ENCODE assay signal across 18 cellular contexts in the genomic region with DNA sequence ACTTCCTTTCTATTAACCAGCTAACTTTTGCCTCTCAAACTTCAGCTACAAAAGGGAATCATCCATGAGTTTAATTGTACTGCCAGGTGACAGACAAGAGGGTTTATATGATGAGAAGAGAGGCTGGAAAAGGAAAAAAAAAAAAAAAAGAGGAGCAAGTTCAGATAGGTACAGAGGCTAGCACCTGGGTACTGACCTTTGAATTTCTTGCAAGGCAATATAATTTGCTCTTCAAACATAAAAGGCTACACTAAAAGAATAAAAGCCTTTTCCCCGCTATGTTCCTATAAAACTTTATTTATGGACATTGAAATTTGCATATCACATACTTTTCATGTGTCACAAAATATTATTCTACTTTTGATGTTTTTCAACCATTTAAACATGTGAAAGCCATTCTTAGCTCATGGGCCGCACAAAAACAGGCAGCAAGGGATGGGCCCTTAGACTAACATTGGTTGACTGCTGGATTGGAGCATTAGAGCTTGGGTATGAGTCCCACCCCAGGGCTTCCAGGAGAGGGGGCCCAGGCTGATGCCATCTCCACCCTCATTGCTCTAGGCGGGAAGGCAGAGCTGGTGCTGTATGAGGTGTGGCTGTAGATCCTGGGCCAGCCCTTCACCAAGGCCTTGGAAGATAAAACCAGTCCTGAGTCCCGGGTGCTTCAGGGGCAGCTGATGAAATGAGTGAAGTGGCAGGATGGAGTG. TPM values are rescaled to one million over a fixed set of nuclear protein-coding genes. Genes with fewer than 3 reads are reported as not detected.
DNase-seq lines count a peak whose midpoint lies in the region; ATAC-seq and TF ChIP-seq lines count a peak whose summit lies in the region.
"Had no signal": no experiment of that assay in that cellular context is flagged by ENCODE, and none has a peak within 500 bp of the region (broad histone marks: within the 10 kb centered on the region; RNA-seq: fewer than 3 reads in every experiment).

No MANE protein-coding gene starts in this region.

- no peak overlapping the region for H3K4me3 ChIP-seq in hepatocyte
- peak overlapping the region in 1 of 2 donors; percentile 51 for H3K4me3 ChIP-seq in neuronal stem cell (ENCODE audit: low read length in 2 of 2)
- H3K4me3 ChIP-seq in upper lobe of right lung: no peak overlapping the region
- H3K4me3 ChIP-seq in vagina: no peak overlapping the region
- H3K4me3 ChIP-seq: A549, BLaER1 had no signal

- H3K9ac ChIP-seq in neuronal stem cell (ENCODE audit: low read depth, low read length, poor library complexity): no peak overlapping the region
- H3K9ac ChIP-seq: BLaER1 had no signal

- no peaks in the 10 kb centered on the region for H3K79me1 ChIP-seq in neuronal stem cell (ENCODE audit: low read depth, low read length)

- H2BK15ac ChIP-seq in neuronal stem cell (ENCODE audit: low read length): no peak overlapping the region

- H2AK5ac ChIP-seq in neuronal stem cell (ENCODE audit: low read depth, low read length): no peak overlapping the region

- peak overlapping the region; percentile 37 for H3K23ac ChIP-seq in neuronal stem cell (ENCODE audit: low read depth, low read length, poor library complexity)

- H3K14ac ChIP-seq in neuronal stem cell (ENCODE audit: low read length): no peak overlapping the region

- WGBS in hepatocyte (ENCODE audit: low lambda C conversion rate, missing lambda C conversion rate): 89% methylated on average over 4 of the region's 4 CpGs
- WGBS in neuronal stem cell (ENCODE audit: extremely low coverage in 2 of 2, insufficient read length in 2 of 2, insufficient replicate concordance in 1 of 2), 2 donors: no CpG with 5 or more reads among the region's 4 CpGs

- H3K9me3 ChIP-seq in hepatocyte (ENCODE audit: low read depth) (no peaks in the 10 kb centered on the region), neuronal stem cell (replicated peaks in 1 of 2; ENCODE audit: control insufficient read depth in 2 of 2, insufficient read depth in 1 of 2, low read depth in 1 of 2, low read length in 2 of 2) (no peaks in the 10 kb centered on the region), upper lobe of right lung (no peaks in the 10 kb centered on the region), vagina (no peaks in the 10 kb centered on the region)
- H3K9me3 ChIP-seq: BLaER1 had no signal

- H3K27me3 ChIP-seq in hepatocyte (no peaks in the 10 kb centered on the region), neuronal stem cell (ENCODE audit: control insufficient read depth in 3 of 3, insufficient read depth in 3 of 3, low read depth in 1 of 3, low read length in 3 of 3) (no peaks in the 10 kb centered on the region), upper lobe of right lung (no peaks in the 10 kb centered on the region), vagina (no peaks in the 10 kb centered on the region)
- H3K27me3 ChIP-seq: BLaER1 had no signal

- no peak overlapping the region for H2BK5ac ChIP-seq in neuronal stem cell (ENCODE audit: low read length)

- peaks cover 28% of the 10 kb centered on the region for H3K4me1 ChIP-seq in hepatocyte (ENCODE audit: insufficient read depth)
- peaks cover 0 to 4% of the 10 kb centered on the region in 2 donors for H3K4me1 ChIP-seq in neuronal stem cell (ENCODE audit: control insufficient read depth in 2 of 2, insufficient read depth in 1 of 2, low read depth in 1 of 2, low read length in 2 of 2)
- no peaks in the 10 kb centered on the region for H3K4me1 ChIP-seq in upper lobe of right lung
- H3K4me1 ChIP-seq in vagina: no peaks in the 10 kb centered on the region
- H3K4me1 ChIP-seq: BLaER1 had no signal

- H2AFZ ChIP-seq in hepatocyte: no peak overlapping the region
- H2AFZ ChIP-seq in neuronal stem cell (ENCODE audit: low read length): no peak overlapping the region

- H4K20me1 ChIP-seq in hepatocyte (ENCODE audit: insufficient read depth, poor library complexity, severe bottlenecking): no peaks in the 10 kb centered on the region
- H4K20me1 ChIP-seq: BLaER1 had no signal

- TF ChIP-seq POLR2A in vagina (IDR thresholded peaks at IDR 0.05): no peak

- H4K8ac ChIP-seq in neuronal stem cell (ENCODE audit: low read depth, low read length): no peak overlapping the region

- intact Hi-C loops in upper lobe of right lung (cut with DNase I): no loop called here
- intact Hi-C loops in vagina (cut with DNase I): no loop called here

- H3K36me3 ChIP-seq in hepatocyte (replicated peaks; ENCODE audit: insufficient read depth, low read depth): no peaks in the 10 kb centered on the region
- H3K36me3 ChIP-seq in neuronal stem cell (replicated peaks in 1 of 2; ENCODE audit: control insufficient read depth in 2 of 2, insufficient read depth in 2 of 2, low read length in 2 of 2): no peaks in the 10 kb centered on the region
- H3K36me3 ChIP-seq in upper lobe of right lung: no peaks in the 10 kb centered on the region
- H3K36me3 ChIP-seq in vagina: no peaks in the 10 kb centered on the region
- H3K36me3 ChIP-seq: BLaER1 had no signal

- H3K9me2 ChIP-seq in hepatocyte (replicated peaks; ENCODE audit: insufficient read depth): no peaks in the 10 kb centered on the region

- H3K4ac ChIP-seq in neuronal stem cell (ENCODE audit: low read length): no peak overlapping the region

- no peak overlapping the region for H2BK120ac ChIP-seq in neuronal stem cell (ENCODE audit: low read depth, low read length)

- no peaks in the 10 kb centered on the region for H3K79me2 ChIP-seq in hepatocyte

- ATAC-seq in upper lobe of right lung (peak; percentile 22), HG02938 (IDR thresholded peaks at IDR 0.05; ENCODE audit: unreplicated experiment) (no peak)
- ATAC-seq: A549, HepG2 had no signal

- H3K18ac ChIP-seq in neuronal stem cell (ENCODE audit: low read length): no peak overlapping the region

- DNase-seq in DMS53 (lab: John Stamatoyannopoulos, UW): peak; percentile 7
- no peak for DNase-seq in DMS53 treated with DMSO at 0.1 percent for 48 hours (lab: John Stamatoyannopoulos, UW; ENCODE audit: unreplicated experiment)
- DNase-seq in hepatocyte (ENCODE audit: low spot score): no peak
- no peak for DNase-seq in neuronal stem cell (ENCODE audit: low spot score)
- no peak for DNase-seq in upper lobe of right lung
- no peak for DNase-seq in NCI-H345 treated with DMSO at 0.1 percent for 48 hours (lab: John Stamatoyannopoulos, UW; ENCODE audit: unreplicated experiment)
- DNase-seq in vagina (ENCODE audit: extremely low spot score in 2 of 2): no peak
- DNase-seq: CD4-positive, alpha-beta memory T cell; DMS 273 treated with DMSO at 0.1 percent for 48 hours; DMS79; GDM1; GOT3; H9 had no signal

- TF ChIP-seq CTCF in hepatocyte (IDR thresholded peaks at IDR 0.05; ENCODE audit: poor library complexity): no peak
- no peak for TF ChIP-seq CTCF in upper lobe of right lung (IDR thresholded peaks at IDR 0.05)
- no peak for TF ChIP-seq CTCF in vagina (IDR thresholded peaks at IDR 0.05)

- no peak overlapping the region for H2BK12ac ChIP-seq in neuronal stem cell (ENCODE audit: low read length)

- H3K27ac ChIP-seq in hepatocyte: peak overlapping the region; percentile 17
- no peak overlapping the region for H3K27ac ChIP-seq in neuronal stem cell (replicated peaks; ENCODE audit: low read length)
- H3K27ac ChIP-seq in upper lobe of right lung: no peak overlapping the region
- H3K27ac ChIP-seq in vagina: no peak overlapping the region
- H3K27ac ChIP-seq: 22Rv1, BLaER1 had no signal

- H3K4me2 ChIP-seq in hepatocyte (no peak overlapping the region), neuronal stem cell (ENCODE audit: insufficient read depth, low read length, poor library complexity, severe bottlenecking) (no peak overlapping the region)
- H3K4me2 ChIP-seq: A549, BLaER1 had no signal

- H4K91ac ChIP-seq in neuronal stem cell (ENCODE audit: low read depth, low read length, poor library complexity): no peak overlapping the region

RNA-seq across cellular contexts. Expression of gene ATP1B1, which starts 44.3 kb away (rescaled TPM):
- total RNA-seq in hepatocyte: 362 and 379 TPM in 2 replicates
- 123 and 128 TPM in 2 replicates for polyA plus RNA-seq in hepatocyte
- 33.8 TPM for polyA plus RNA-seq in neuronal stem cell (2013, experiment 1 of 2)
- 36.7 TPM for polyA plus RNA-seq in neuronal stem cell (2013, experiment 2 of 2)
- 192 TPM for total RNA-seq in upper lobe of right lung
- 27.5 TPM for total RNA-seq in vagina
